Comparison of ENCODE assay signal across 8 cellular contexts in genomic region chr10:110865184-110865803, GRCh38. TPM values are rescaled to one million over a fixed set of nuclear protein-coding genes. Genes with fewer than 3 reads are reported as not detected.
DNase-seq lines count a peak whose midpoint lies in the region; ATAC-seq and TF ChIP-seq lines count a peak whose summit lies in the region.

No MANE protein-coding gene starts in this region.

- WGBS in endodermal cell (ENCODE audit: insufficient coverage in 1 of 2, insufficient read length in 1 of 2), 2 experiments, result 79 to 90% methylated on average over 5 to 6 of the region's 6 CpGs

- peak overlapping the region; percentile 74 for H3K4me2 ChIP-seq in DOHH2 (ENCODE audit: low read length)

- peaks cover 99% of the 10 kb centered on the region for H3K4me1 ChIP-seq in DOHH2 (ENCODE audit: control insufficient read depth, low read length)
- peaks cover 6% of the 10 kb centered on the region for H3K4me1 ChIP-seq in endodermal cell (ENCODE audit: control insufficient read depth, insufficient read depth, low read length)
- peaks cover 20% of the 10 kb centered on the region for H3K4me1 ChIP-seq in neuron (ENCODE audit: insufficient read depth, low read length)

- H3K27ac ChIP-seq in DOHH2 (ENCODE audit: low read depth, low read length) (peak overlapping the region; percentile 93), endodermal cell (ENCODE audit: low read depth, low read length) (peak overlapping the region; percentile 6)

- no peaks in the 10 kb centered on the region for H3K9me2 ChIP-seq in DOHH2 (replicated peaks; ENCODE audit: control insufficient read depth, low read length)

- no peak overlapping the region for H3K27ac Mint-ChIP-seq in endodermal cell

- H3K4me1 Mint-ChIP-seq in endodermal cell, result peaks cover 29% of the 10 kb centered on the region

- H3K36me3 Mint-ChIP-seq in endodermal cell (ENCODE audit: low read depth), result no peaks in the 10 kb centered on the region

- H3K79me2 ChIP-seq in DOHH2 (ENCODE audit: control insufficient read depth, low read length), result no peaks in the 10 kb centered on the region

- DNase-seq in NOMO-1 treated with DMSO at 0.1 percent for 48 hours (lab: John Stamatoyannopoulos, UW; ENCODE audit: unreplicated experiment) (peak; percentile 65), endodermal cell (no peak), COLO668 (lab: John Stamatoyannopoulos, UW; ENCODE audit: unreplicated experiment) (no peak), retina (no peak), superior temporal gyrus (ENCODE audit: extremely low spot score) (no peak)

- peaks cover 36% of the 10 kb centered on the region for H3F3A ChIP-seq in DOHH2 (ENCODE audit: control insufficient read depth, insufficient read depth)

- no peak for ATAC-seq in HG03432 (IDR thresholded peaks at IDR 0.05; ENCODE audit: unreplicated experiment)

- H3K9me3 ChIP-seq in DOHH2 (ENCODE audit: control insufficient read depth, insufficient read depth, low read length) (no peaks in the 10 kb centered on the region), endodermal cell (ENCODE audit: control insufficient read depth, low read length) (no peaks in the 10 kb centered on the region), neuron (ENCODE audit: low read length) (no peaks in the 10 kb centered on the region)

- TF ChIP-seq CTCF in DOHH2 (IDR thresholded peaks at IDR 0.05; ENCODE audit: low read depth, low read length, poor library complexity, severe bottlenecking) (no peak), endodermal cell (conservative IDR thresholded peaks at IDR 0.05) (no peak)

- peak overlapping the region; percentile 33 for H2AFZ ChIP-seq in neuron (ENCODE audit: low read depth, low read length)

- H3K36me3 ChIP-seq in DOHH2 (ENCODE audit: control insufficient read depth, low read length) (no peaks in the 10 kb centered on the region; the same call in 1 of the 2 replicates), endodermal cell (ENCODE audit: control insufficient read depth, insufficient read depth, low read length) (no peaks in the 10 kb centered on the region), neuron (ENCODE audit: insufficient read depth, low read length) (no peaks in the 10 kb centered on the region)

- H4K20me1 ChIP-seq in DOHH2 (ENCODE audit: control insufficient read depth, insufficient read depth, low read depth, low read length), result no peaks in the 10 kb centered on the region

- no peaks in the 10 kb centered on the region for H3K27me3 ChIP-seq in DOHH2 (ENCODE audit: control insufficient read depth, low read length)
- no peaks in the 10 kb centered on the region for H3K27me3 ChIP-seq in endodermal cell (ENCODE audit: control insufficient read depth, insufficient read depth, low read length, poor library complexity, severe bottlenecking)
- no peaks in the 10 kb centered on the region for H3K27me3 ChIP-seq in neuron (ENCODE audit: insufficient read depth, low read length)

- H3K4me3 ChIP-seq in DOHH2 (ENCODE audit: low read length) (peak overlapping the region; percentile 52), endodermal cell (ENCODE audit: low read length) (no peak overlapping the region), neuron (ENCODE audit: low read length) (no peak overlapping the region)

- H3K9me3 Mint-ChIP-seq in endodermal cell, result no peaks in the 10 kb centered on the region

- H3K27me3 Mint-ChIP-seq in endodermal cell (ENCODE audit: insufficient read depth), result no peaks in the 10 kb centered on the region

- no peak overlapping the region for H3K4me3 Mint-ChIP-seq in endodermal cell

- H3K9ac ChIP-seq in endodermal cell (ENCODE audit: extremely low read depth, low read length, poor library complexity, severe bottlenecking), result no peak overlapping the region

RNA-seq across cellular contexts. Expression of gene PDCD4, which starts 6.4 kb away (rescaled TPM):
- 10 to 100 TPM; 46.5 to 48.5 TPM for total RNA-seq in endodermal cell
- 52.4 TPM for polyA plus RNA-seq in endodermal cell (2013, experiment 1 of 2)
- 41.7 TPM for polyA plus RNA-seq in endodermal cell (2013, experiment 2 of 2)

RNA-seq across cellular contexts. Expression of gene BBIP1, which starts 53.7 kb away (rescaled TPM):
- 10 to 100 TPM; 27.6 to 32.8 TPM for total RNA-seq in endodermal cell
- polyA plus RNA-seq in endodermal cell (2013, experiment 1 of 2), result 40.6 TPM
- polyA plus RNA-seq in endodermal cell (2013, experiment 2 of 2), result 45.4 TPM

RNA-seq across cellular contexts. Expression of gene SHOC2, which starts 54.1 kb away (rescaled TPM):
- total RNA-seq in endodermal cell, result 10 to 100 TPM; 38.4 to 49.6 TPM
- polyA plus RNA-seq in endodermal cell (2013, experiment 1 of 2), result 29.0 TPM
- 30.3 TPM for polyA plus RNA-seq in endodermal cell (2013, experiment 2 of 2)
